15 cellular contexts compared by ENCODE assay signal in the genomic region with DNA sequence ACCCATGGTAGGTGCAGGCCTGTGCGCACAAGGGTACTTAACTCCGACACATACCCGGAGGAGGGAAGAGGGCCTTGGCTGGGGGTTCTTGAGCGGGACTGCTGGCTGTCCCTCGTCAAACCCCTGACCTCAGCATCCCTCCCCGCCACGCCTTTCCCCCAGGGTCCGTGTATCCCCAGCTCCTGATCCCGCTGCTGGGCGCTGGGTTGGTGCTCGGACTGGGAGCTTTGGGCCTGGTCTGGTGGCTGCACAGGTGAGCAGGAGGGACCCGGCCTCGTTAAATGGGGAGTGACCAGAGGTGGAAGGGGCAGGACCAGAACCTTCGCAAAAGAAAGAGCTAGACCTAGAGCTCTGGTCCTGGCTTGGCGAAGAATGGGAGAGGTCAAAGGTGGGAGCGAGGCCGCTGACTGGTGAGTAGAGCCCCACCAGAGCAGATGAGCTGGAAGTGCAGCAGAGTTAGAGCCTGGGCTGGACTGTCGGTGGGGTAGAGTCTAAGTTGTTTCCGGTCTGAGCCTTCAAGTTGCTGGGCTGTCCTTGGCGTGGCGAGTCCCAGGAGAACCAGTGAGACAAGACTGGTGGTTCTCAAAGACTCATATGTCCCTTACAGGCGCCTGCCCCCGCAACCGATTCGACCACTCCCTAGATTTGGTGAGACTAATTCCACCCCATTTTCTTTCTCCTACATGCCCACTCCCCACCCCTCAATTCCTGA. TPM values are rescaled to one million over a fixed set of nuclear protein-coding genes. Genes with fewer than 3 reads are reported as not detected.
"Had no signal": no experiment of that assay in that cellular context is flagged by ENCODE, and none has a peak within 500 bp of the region (broad histone marks: within the 10 kb centered on the region; RNA-seq: fewer than 3 reads in every experiment).

No MANE protein-coding gene starts in this region.

- H3K9me3 Mint-ChIP-seq: activated naive CD8-positive, alpha-beta T cell treated with anti-CD3 and anti-CD28 coated beads for 36 hours; activated T-cell treated with anti-CD3 and anti-CD28 coated beads, Interleukin-2, amount 50 U/mL, for 4 hours; T-helper 1 cell treated with Interleukin-12 subunit alpha and Interleukin-12 subunit beta and Interleukin-4 antibody, amounts not matched to agents 30 μg/mL and 1 μg/mL, for 36 hours had no signal

- H3K27me3 Mint-ChIP-seq: activated naive CD8-positive, alpha-beta T cell treated with anti-CD3 and anti-CD28 coated beads for 36 hours had no signal

- H3K27me3 ChIP-seq: tibial nerve had no signal

- H3K9me3 ChIP-seq: tibial nerve had no signal

- H3K4me3 Mint-ChIP-seq: activated T-cell treated with anti-CD3 and anti-CD28 coated beads, Interleukin-2, amount 50 U/mL, for 4 hours; T-helper 1 cell treated with Interleukin-12 subunit alpha and Interleukin-12 subunit beta and Interleukin-4 antibody, amounts not matched to agents 30 μg/mL and 1 μg/mL, for 36 hours had no signal

- H3K4me3 ChIP-seq: tibial nerve had no signal

- H3K27ac Mint-ChIP-seq: activated naive CD8-positive, alpha-beta T cell treated with anti-CD3 and anti-CD28 coated beads for 36 hours; T-helper 1 cell treated with Interleukin-12 subunit alpha and Interleukin-12 subunit beta and Interleukin-4 antibody, amounts not matched to agents 30 μg/mL and 1 μg/mL, for 36 hours had no signal

- DNase-seq: activated CD4-positive, alpha-beta T cell treated with anti-CD3 and anti-CD28 coated beads, Interleukin-2, amount 50 U/mL, for 4 hours; activated CD4-positive, CD25-positive, alpha-beta regulatory T cell treated with anti-CD3 and anti-CD28 coated beads, Interleukin-2, amount 50 U/mL, for 72 hours; activated gamma-delta T cell treated with Interleukin-2 at 50 U/mL for 16 hours; activated naive CD8-positive, alpha-beta T cell treated with anti-CD3 and anti-CD28 coated beads for 36 hours; activated T-cell treated with anti-CD3 and anti-CD28 coated beads, Interleukin-2, amount 50 U/mL, for 4 hours; aorta; effector CD4-positive, alpha-beta T cell; foreskin melanocyte; SHP77 treated with DMSO at 0.1 percent for 48 hours had no signal

RNA-seq across cellular contexts. Expression of gene MPIG6B, which starts 1.0 kb away (rescaled TPM):
- total RNA-seq: bronchial epithelial cell, myocyte, osteocyte, tibial nerve had no signal
- polyA plus RNA-seq: aorta had no signal

RNA-seq across cellular contexts. Expression of gene LY6G6C, which starts 2.6 kb away (rescaled TPM):
- total RNA-seq: activated naive CD8-positive, alpha-beta T cell treated with anti-CD3 and anti-CD28 coated beads for 36 hours; activated T-cell treated with anti-CD3 and anti-CD28 coated beads, Interleukin-2, amount 50 U/mL, for 4 hours; aorta; bronchial epithelial cell; myocyte; osteocyte; subcutaneous adipose tissue; tibial nerve had no signal
- polyA plus RNA-seq: aorta had no signal

RNA-seq across cellular contexts. Expression of gene LY6G6D, which starts 9.0 kb away (rescaled TPM):
- total RNA-seq: activated naive CD8-positive, alpha-beta T cell treated with anti-CD3 and anti-CD28 coated beads for 36 hours; activated T-cell treated with anti-CD3 and anti-CD28 coated beads, Interleukin-2, amount 50 U/mL, for 4 hours; aorta; bronchial epithelial cell; myocyte; osteocyte; subcutaneous adipose tissue; tibial nerve had no signal
- polyA plus RNA-seq: aorta had no signal
